16 cellular contexts compared by ENCODE assay signal in genomic region chr10:55283041-55283440, GRCh38.
A peak's percentile ranks its signal among the peaks of the same experiment; 100 is the strongest.
DNase-seq lines count a peak whose midpoint lies in the region; ATAC-seq, FAIRE-seq and TF ChIP-seq lines count a peak whose summit lies in the region.
"Had no signal": no experiment of that assay in that cellular context is flagged by ENCODE, and none has a peak within 500 bp of the region (broad histone marks: within the 10 kb centered on the region; RNA-seq: fewer than 3 reads in every experiment).

No MANE protein-coding gene starts in this region.

- H3K4me1 ChIP-seq in GM23248 (ENCODE audit: insufficient read depth) (no peaks in the 10 kb centered on the region), mammary epithelial cell (ENCODE audit: insufficient read depth, low read length) (no peaks in the 10 kb centered on the region), hepatocyte (ENCODE audit: insufficient read depth) (no peaks in the 10 kb centered on the region)
- H3K4me1 ChIP-seq: HAP-1, Peyer's patch had no signal

- DNase-seq in GM23248 (peak; percentile 38), RPMI7951 (ENCODE audit: low read depth) (peak; percentile 1), mammary epithelial cell (peak; percentile 11), hepatocyte (ENCODE audit: low spot score) (no peak), frontal cortex (ENCODE audit: low spot score in 2 of 2) (no peak), OCI-M2 (lab: John Stamatoyannopoulos, UW; ENCODE audit: unreplicated experiment) (no peak)
- DNase-seq in activated naive CD4-positive, alpha-beta T cell treated with anti-CD3 and anti-CD28 coated beads, Interleukin-2, amount 50 U/mL, for 16 hours = no peak
- DNase-seq: AML-193, NCI-H1436 treated with DMSO at 0.1 percent for 48 hours, NCI-H2081, NCI-H524, Peyer's patch, Right ventricle myocardium superior had no signal

- H4K20me1 ChIP-seq in GM23248 (ENCODE audit: insufficient read depth) (no peaks in the 10 kb centered on the region), mammary epithelial cell (ENCODE audit: insufficient read depth, low read length) (no peaks in the 10 kb centered on the region), hepatocyte (ENCODE audit: insufficient read depth, poor library complexity, severe bottlenecking) (no peaks in the 10 kb centered on the region)

- no peaks in the 10 kb centered on the region for H3K79me2 ChIP-seq in GM23248 (ENCODE audit: insufficient read depth)
- no peaks in the 10 kb centered on the region for H3K79me2 ChIP-seq in mammary epithelial cell (ENCODE audit: insufficient read depth, low read length)
- no peaks in the 10 kb centered on the region for H3K79me2 ChIP-seq in hepatocyte

- no peak overlapping the region for H3K27ac ChIP-seq in GM23248
- no peak overlapping the region for H3K27ac ChIP-seq in mammary epithelial cell (ENCODE audit: insufficient read depth, low read depth, low read length)
- peak overlapping the region; percentile 24 for H3K27ac ChIP-seq in hepatocyte
- H3K27ac ChIP-seq: HL-60, Peyer's patch had no signal

- intact Hi-C loops in mammary epithelial cell (cut with micrococcal nuclease) = no loop called here

- in situ Hi-C loops in GM23248 (cut with MboI) = no loop called here
- in situ Hi-C loops in mammary epithelial cell (cut with MboI; ENCODE audit: low sequenced_read_pairs in 2 of 2) = no loop called here

- no peak for FAIRE-seq in frontal cortex (lab: Jason Lieb, UNC)

- H2AFZ ChIP-seq in GM23248 (no peak overlapping the region), mammary epithelial cell (ENCODE audit: low read depth, low read length) (no peak overlapping the region), hepatocyte (no peak overlapping the region)

- no peaks in the 10 kb centered on the region for H3K27me3 ChIP-seq in GM23248 (replicated peaks; ENCODE audit: insufficient read depth)
- H3K27me3 ChIP-seq in mammary epithelial cell (ENCODE audit: insufficient read depth, low read length) = no peaks in the 10 kb centered on the region
- H3K27me3 ChIP-seq in hepatocyte = no peaks in the 10 kb centered on the region
- H3K27me3 ChIP-seq: Peyer's patch had no signal

- dilution Hi-C loops in mammary epithelial cell (cut with HindIII; ENCODE audit: low sequenced_read_pairs) = no loop called here

- TF ChIP-seq CTCF in mammary epithelial cell (conservative IDR thresholded peaks at IDR 0.05 in 1 of 2, IDR thresholded peaks at IDR 0.05 in 1 of 2; ENCODE audit: extremely low read depth in 1 of 2, insufficient read depth in 1 of 2, low read depth in 1 of 2, low read length in 2 of 2) (no peak), hepatocyte (IDR thresholded peaks at IDR 0.05; ENCODE audit: poor library complexity) (no peak)

- CTCF ChIA-PET in mammary epithelial cell (lab: Charles Lee; ENCODE audit: low non-redundant PET) = no interaction called here

- WGBS in GM23248 (ENCODE audit: low coverage in 1 of 2, low lambda C conversion rate in 2 of 2, missing lambda C conversion rate in 2 of 2), 2 experiments = 40 to 51% methylated on average over 5 of the region's 5 CpGs
- WGBS in mammary epithelial cell (ENCODE audit: low coverage, missing lambda C conversion rate) = 27% methylated on average over 5 of the region's 5 CpGs
- 80% methylated on average over 5 of the region's 5 CpGs for WGBS in hepatocyte (ENCODE audit: low lambda C conversion rate, missing lambda C conversion rate)

- H3K9me2 ChIP-seq in GM23248 (ENCODE audit: insufficient read depth) (no peaks in the 10 kb centered on the region), hepatocyte (replicated peaks; ENCODE audit: insufficient read depth) (no peaks in the 10 kb centered on the region)

- H3F3A ChIP-seq in GM23248 (ENCODE audit: insufficient read depth) = no peaks in the 10 kb centered on the region

- H3K4me2 ChIP-seq in GM23248 (ENCODE audit: unreplicated experiment) (no peak overlapping the region), mammary epithelial cell (ENCODE audit: insufficient read depth, low read depth, low read length) (no peak overlapping the region), hepatocyte (no peak overlapping the region)

- H3K4me3 ChIP-seq in GM23248 = no peak overlapping the region
- H3K4me3 ChIP-seq in mammary epithelial cell (replicated peaks in 1 of 3; ENCODE audit: insufficient read depth in 1 of 3, low read depth in 2 of 3, low read length in 3 of 3) = no peak overlapping the region
- H3K4me3 ChIP-seq in hepatocyte = no peak overlapping the region
- H3K4me3 ChIP-seq: HAP-1, Peyer's patch had no signal

- no TSS peak for BruUV-seq in mammary epithelial cell (replicated peaks; lab: Mats Ljungman, UMichigan)

- H3K9ac ChIP-seq in GM23248 (no peak overlapping the region), mammary epithelial cell (ENCODE audit: insufficient read depth, low read length) (no peak overlapping the region)

- no peaks in the 10 kb centered on the region for H3K36me3 ChIP-seq in GM23248 (ENCODE audit: low read depth)
- no peaks in the 10 kb centered on the region for H3K36me3 ChIP-seq in mammary epithelial cell (ENCODE audit: insufficient read depth, low read length)
- no peaks in the 10 kb centered on the region for H3K36me3 ChIP-seq in hepatocyte (replicated peaks; ENCODE audit: insufficient read depth, low read depth)
- H3K36me3 ChIP-seq: HAP-1, Peyer's patch had no signal

- H3K9me3 ChIP-seq in GM23248 (ENCODE audit: low read depth) (no peaks in the 10 kb centered on the region), mammary epithelial cell (replicated peaks; ENCODE audit: insufficient read depth, low read length) (no peaks in the 10 kb centered on the region), hepatocyte (ENCODE audit: low read depth) (no peaks in the 10 kb centered on the region)
- H3K9me3 ChIP-seq: HAP-1, Peyer's patch had no signal

- ATAC-seq in HG03095 (IDR thresholded peaks at IDR 0.05; ENCODE audit: unreplicated experiment) = no peak

Comparison
In these comparisons a context has a peak if more than half of its experiments do, and no peak if none do; other contexts are left out.
1. DNase-seq: peak in GM23248 (single experiment), RPMI7951 (single experiment) and mammary epithelial cell (single experiment); none in hepatocyte (single experiment), activated naive CD4-positive, alpha-beta T cell treated with anti-CD3 and anti-CD28 coated beads, Interleukin-2, amount 50 U/mL, for 16 hours (single experiment), frontal cortex (0 of 2) and OCI-M2 (single experiment).